ENCODE assay signal across 32 cellular contexts in the genomic region with DNA sequence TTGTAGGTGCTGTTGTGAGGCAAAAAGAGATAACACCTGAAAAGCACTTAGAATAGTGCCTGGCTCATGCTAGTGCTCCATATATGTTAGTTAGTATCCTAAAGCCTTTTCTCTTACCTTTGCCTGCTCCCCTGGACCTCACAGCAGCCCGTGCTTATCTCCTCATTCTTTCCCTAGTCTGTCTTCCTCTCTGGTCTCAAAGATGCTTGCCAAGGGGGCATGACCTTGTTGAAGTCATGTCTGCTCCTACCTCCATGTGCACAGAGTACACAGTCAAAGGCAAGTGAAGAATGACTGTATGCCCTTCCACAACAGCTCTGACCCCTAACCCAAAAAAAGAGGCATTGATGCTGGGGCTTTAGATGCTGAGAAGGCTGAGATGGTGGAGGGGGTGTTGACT. TPM values are rescaled to one million over a fixed set of nuclear protein-coding genes. Genes with fewer than 3 reads are reported as not detected.
"Had no signal": no experiment of that assay in that cellular context is flagged by ENCODE, and none has a peak within 500 bp of the region (broad histone marks: within the 10 kb centered on the region; RNA-seq: fewer than 3 reads in every experiment).

No MANE protein-coding gene starts in this region.

- H3K36me3 ChIP-seq: brain microvascular endothelial cell, esophagus muscularis mucosa, gastrocnemius medialis had no signal

- H3K4me3 ChIP-seq: coronary artery, dorsolateral prefrontal cortex, esophagus muscularis mucosa, gastrocnemius medialis had no signal

- DNase-seq: activated CD4-positive, alpha-beta memory T cell treated with anti-CD3 and anti-CD28 coated beads, Interleukin-2, amount 10 ng/mL, durations not matched to agents 7 days and 5 days; activated CD4-positive, alpha-beta T cell treated with anti-CD3 and anti-CD28 coated beads for 36 hours; activated CD4-positive, alpha-beta T cell treated with anti-CD3 and anti-CD28 coated beads, Interleukin-2, amount 10 ng/mL, durations not matched to agents 24 days and 14 days; activated CD4-positive, CD25-positive, alpha-beta regulatory T cell; activated CD4-positive, CD25-positive, alpha-beta regulatory T cell treated with anti-CD3 and anti-CD28 coated beads, Interleukin-2, amount 50 U/mL, for 72 hours; activated CD8-positive, alpha-beta memory T cell treated with anti-CD3 and anti-CD28 coated beads, Interleukin-2, amount 50 U/mL, for 48 hours; activated gamma-delta T cell; activated naive CD4-positive, alpha-beta T cell; activated naive CD4-positive, alpha-beta T cell treated with anti-CD3 and anti-CD28 coated beads, Interleukin-2, amount 10 ng/mL, durations not matched to agents 7 days and 5 days; activated naive CD8-positive, alpha-beta T cell treated with anti-CD3 and anti-CD28 coated beads, Interleukin-2, amount 10 ng/mL, durations not matched to agents 7 days and 5 days; activated T-cell treated with anti-CD3 and anti-CD28 coated beads for 4 hours; activated T-cell treated with anti-CD3 and anti-CD28 coated beads, Interleukin-2, amount 50 U/mL, for 24 hours; activated T-cell treated with anti-CD3 and anti-CD28 coated beads, Interleukin-2, amount 50 U/mL, for 72 hours; amniotic stem cell; anterior cingulate cortex; brain microvascular endothelial cell; dorsolateral prefrontal cortex; effector memory CD4-positive, alpha-beta T cell; foreskin keratinocyte; gastrocnemius medialis; head of caudate nucleus; T-helper 1 cell; T-helper 2 cell had no signal

- H3K9me3 ChIP-seq: esophagus muscularis mucosa, gastrocnemius medialis had no signal

- H3K9me3 Mint-ChIP-seq: activated CD4-positive, alpha-beta memory T cell treated with anti-CD3 and anti-CD28 coated beads, Interleukin-2, amount 10 ng/mL, durations not matched to agents 7 days and 5 days; activated CD4-positive, alpha-beta T cell treated with anti-CD3 and anti-CD28 coated beads, Interleukin-2, amount 10 ng/mL, durations not matched to agents 24 days and 14 days; activated naive CD4-positive, alpha-beta T cell treated with anti-CD3 and anti-CD28 coated beads, Interleukin-2, amount 10 ng/mL, durations not matched to agents 7 days and 5 days; activated naive CD4-positive, alpha-beta T cell treated with anti-CD3 and anti-CD28 coated beads, Interleukin-2, amount 50 U/mL, for 72 hours; activated naive CD8-positive, alpha-beta T cell treated with anti-CD3 and anti-CD28 coated beads, Interleukin-2, amount 10 ng/mL, durations not matched to agents 7 days and 5 days; activated T-cell treated with anti-CD3 and anti-CD28 coated beads, Interleukin-2, amount 50 U/mL, for 24 hours; activated T-cell treated with anti-CD3 and anti-CD28 coated beads, Interleukin-2, amount 50 U/mL, for 72 hours; central memory CD8-positive, alpha-beta T cell; dendritic cell treated with granulocyte-macrophage colony-stimulating factor and Interleukin-4, amounts not matched to agents 40 ng/mL and 50 ng/mL, for 4 days had no signal

- H3K27me3 ChIP-seq: brain microvascular endothelial cell, dorsolateral prefrontal cortex, esophagus muscularis mucosa, gastrocnemius medialis had no signal

- H3K27ac ChIP-seq: brain microvascular endothelial cell, dorsolateral prefrontal cortex, esophagus muscularis mucosa, foreskin keratinocyte, gastrocnemius medialis had no signal

- H3K4me1 ChIP-seq: foreskin keratinocyte had no signal

- H3K27ac Mint-ChIP-seq: activated CD4-positive, alpha-beta memory T cell treated with anti-CD3 and anti-CD28 coated beads, Interleukin-2, amount 10 ng/mL, durations not matched to agents 7 days and 5 days; activated CD4-positive, alpha-beta T cell treated with anti-CD3 and anti-CD28 coated beads for 36 hours; activated CD4-positive, alpha-beta T cell treated with anti-CD3 and anti-CD28 coated beads, Interleukin-2, amount 10 ng/mL, durations not matched to agents 24 days and 14 days; activated naive CD4-positive, alpha-beta T cell treated with anti-CD3 and anti-CD28 coated beads, Interleukin-2, amount 10 ng/mL, durations not matched to agents 7 days and 5 days; activated naive CD4-positive, alpha-beta T cell treated with anti-CD3 and anti-CD28 coated beads, Interleukin-2, amount 50 U/mL, for 72 hours; activated naive CD8-positive, alpha-beta T cell treated with anti-CD3 and anti-CD28 coated beads, Interleukin-2, amount 10 ng/mL, durations not matched to agents 7 days and 5 days; activated T-cell treated with anti-CD3 and anti-CD28 coated beads, Interleukin-2, amount 50 U/mL, for 24 hours; activated T-cell treated with anti-CD3 and anti-CD28 coated beads, Interleukin-2, amount 50 U/mL, for 72 hours; dendritic cell treated with granulocyte-macrophage colony-stimulating factor and Interleukin-4, amounts not matched to agents 40 ng/mL and 50 ng/mL, for 4 days had no signal

- ATAC-seq: activated CD4-positive, alpha-beta T cell treated with anti-CD3 and anti-CD28 coated beads for 36 hours; activated naive CD4-positive, alpha-beta T cell treated with anti-CD3 and anti-CD28 coated beads, Interleukin-2, amount 50 U/mL, for 72 hours; activated T-cell treated with anti-CD3 and anti-CD28 coated beads, Interleukin-2, amount 50 U/mL, for 72 hours; foreskin keratinocyte; gastrocnemius medialis had no signal

- H3K4me3 Mint-ChIP-seq: activated CD4-positive, alpha-beta memory T cell treated with anti-CD3 and anti-CD28 coated beads, Interleukin-2, amount 10 ng/mL, durations not matched to agents 7 days and 5 days; activated CD4-positive, alpha-beta T cell treated with anti-CD3 and anti-CD28 coated beads for 36 hours; activated CD4-positive, alpha-beta T cell treated with anti-CD3 and anti-CD28 coated beads, Interleukin-2, amount 10 ng/mL, durations not matched to agents 24 days and 14 days; activated naive CD4-positive, alpha-beta T cell treated with anti-CD3 and anti-CD28 coated beads, Interleukin-2, amount 10 ng/mL, durations not matched to agents 7 days and 5 days; activated naive CD8-positive, alpha-beta T cell treated with anti-CD3 and anti-CD28 coated beads, Interleukin-2, amount 10 ng/mL, durations not matched to agents 7 days and 5 days; activated T-cell treated with anti-CD3 and anti-CD28 coated beads, Interleukin-2, amount 50 U/mL, for 24 hours; activated T-cell treated with anti-CD3 and anti-CD28 coated beads, Interleukin-2, amount 50 U/mL, for 72 hours; central memory CD8-positive, alpha-beta T cell; dendritic cell treated with granulocyte-macrophage colony-stimulating factor and Interleukin-4, amounts not matched to agents 40 ng/mL and 50 ng/mL, for 4 days had no signal

- H3K36me3 Mint-ChIP-seq: activated naive CD4-positive, alpha-beta T cell treated with anti-CD3 and anti-CD28 coated beads, Interleukin-2, amount 10 ng/mL, durations not matched to agents 7 days and 5 days; activated naive CD4-positive, alpha-beta T cell treated with anti-CD3 and anti-CD28 coated beads, Interleukin-2, amount 50 U/mL, for 72 hours; activated naive CD8-positive, alpha-beta T cell treated with anti-CD3 and anti-CD28 coated beads, Interleukin-2, amount 10 ng/mL, durations not matched to agents 7 days and 5 days had no signal

RNA-seq across cellular contexts. Expression of gene CYP8B1, which starts 0.7 kb away (rescaled TPM):
- total RNA-seq: activated CD4-positive, alpha-beta memory T cell treated with anti-CD3 and anti-CD28 coated beads, Interleukin-2, amount 10 ng/mL, durations not matched to agents 7 days and 5 days; activated CD4-positive, alpha-beta T cell treated with anti-CD3 and anti-CD28 coated beads for 36 hours; activated CD4-positive, alpha-beta T cell treated with anti-CD3 and anti-CD28 coated beads, Interleukin-2, amount 10 ng/mL, durations not matched to agents 24 days and 14 days; activated naive CD4-positive, alpha-beta T cell treated with anti-CD3 and anti-CD28 coated beads, Interleukin-2, amount 50 U/mL, for 72 hours; activated naive CD8-positive, alpha-beta T cell treated with anti-CD3 and anti-CD28 coated beads, Interleukin-2, amount 10 ng/mL, durations not matched to agents 7 days and 5 days; activated T-cell treated with anti-CD3 and anti-CD28 coated beads, Interleukin-2, amount 50 U/mL, for 72 hours; astrocyte; bronchial epithelial cell; cardiac septum; cerebellum; esophagus muscularis mucosa; foreskin keratinocyte had no signal
- polyA plus RNA-seq: foreskin keratinocyte had no signal
